In the genomic region with DNA sequence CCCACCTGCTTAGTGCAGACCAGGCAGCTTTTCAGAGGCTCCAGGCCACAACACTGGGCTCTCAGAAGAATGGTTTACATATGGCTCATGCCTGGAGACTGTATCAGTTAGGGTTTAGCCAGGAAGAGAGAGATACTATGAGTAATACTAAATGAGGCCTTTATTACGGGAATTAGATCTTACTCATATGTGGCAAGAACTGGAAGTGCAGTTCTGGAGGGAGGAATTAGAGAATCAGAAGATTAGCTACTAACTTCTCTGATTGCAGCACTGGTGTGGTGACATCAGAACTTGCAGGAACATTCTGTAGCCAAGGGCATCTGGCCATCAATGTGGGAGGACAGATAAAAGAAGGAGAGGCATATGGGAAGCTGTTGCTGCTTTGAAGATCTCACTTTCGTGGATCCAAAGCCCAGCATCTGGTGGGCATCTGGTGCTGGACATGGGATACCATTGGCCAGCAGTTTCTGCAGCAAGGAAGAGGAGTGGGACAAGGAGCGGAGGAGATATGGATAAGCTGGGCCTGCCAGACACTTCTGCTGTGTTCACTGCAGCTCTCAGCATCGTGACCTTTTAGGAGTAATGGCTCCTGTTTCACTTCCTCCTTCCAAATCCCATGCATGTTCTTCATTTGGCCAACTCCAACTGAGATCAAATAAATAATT, we compare ENCODE assay signal across 13 cellular contexts.
A peak's percentile ranks its signal among the peaks of the same experiment; 100 is the strongest.
DNase-seq lines count a peak whose midpoint lies in the region; TF ChIP-seq lines count a peak whose summit lies in the region.
"Had no signal": no experiment of that assay in that cellular context is flagged by ENCODE, and none has a peak within 500 bp of the region (broad histone marks: within the 10 kb centered on the region; RNA-seq: fewer than 3 reads in every experiment).

No MANE protein-coding gene starts in this region.

- peak; percentile 79 for DNase-seq in AG09319 (ENCODE audit: extremely low read depth, low read depth)
- peak; percentile 12 for DNase-seq in NB4 (ENCODE audit: low read depth)
- DNase-seq in dedifferentiated amniotic fluid mesenchymal stem cell (ENCODE audit: extremely low spot score) = peak; percentile 62
- no peak for DNase-seq in NCI-H524 (lab: John Stamatoyannopoulos, UW)
- DNase-seq in activated CD4-positive, alpha-beta T cell treated with anti-CD3 and anti-CD28 coated beads for 1 hour = no peak
- no peak for DNase-seq in NCI-H1694 (lab: John Stamatoyannopoulos, UW)
- no peak for DNase-seq in NCI-H1092 treated with DMSO at 0.1 percent for 48 hours (lab: John Stamatoyannopoulos, UW)
- DNase-seq: activated T-cell treated with anti-CD3 and anti-CD28 coated beads, Interleukin-2, amount 50 U/mL, for 24 hours; effector memory CD4-positive, alpha-beta T cell; stimulated activated CD4-positive, alpha-beta T cell treated with anti-CD3 and anti-CD28 coated beads, Interleukin-1b, Interleukin-23, amount 100 ng/mL, for 48 hours had no signal

- TF ChIP-seq CTCF in AG09319 (IDR thresholded peaks at IDR 0.05; ENCODE audit: low read depth, low read length) (no peak), NB4 (IDR thresholded peaks at IDR 0.05; ENCODE audit: low read depth, low read length) (no peak)

- no peaks in the 10 kb centered on the region for H3K27me3 ChIP-seq in muscle layer of colon (ENCODE audit: control insufficient read depth in 1 of 2, insufficient read depth in 2 of 2, low read length in 2 of 2)
- H3K27me3 ChIP-seq: tibial nerve had no signal

- H3K4me3 ChIP-seq in NB4 (ENCODE audit: low read depth, low read length) (no peak overlapping the region), muscle layer of colon (ENCODE audit: low read depth in 1 of 2, low read length in 2 of 2) (no peak overlapping the region)
- H3K4me3 ChIP-seq: SK-N-MC, tibial nerve had no signal

- no peaks in the 10 kb centered on the region for H3K9me3 ChIP-seq in muscle layer of colon (ENCODE audit: low read length)

- no peak for TF ChIP-seq POLR2A in NB4 (IDR thresholded peaks at IDR 0.05; ENCODE audit: extremely low read depth, insufficient read length)

- no peak overlapping the region for H3K9ac ChIP-seq in muscle layer of colon (ENCODE audit: low read length)

- H3K27ac ChIP-seq in muscle layer of colon (ENCODE audit: low read depth, low read length) = peak overlapping the region; percentile 3
- H3K27ac ChIP-seq: SK-N-MC had no signal

- no peaks in the 10 kb centered on the region for H3K36me3 ChIP-seq in muscle layer of colon (ENCODE audit: insufficient read depth, low read length)
- H3K36me3 ChIP-seq: tibial nerve had no signal

- H3K4me1 ChIP-seq in muscle layer of colon (ENCODE audit: insufficient read depth, low read length) = peaks cover 5% of the 10 kb centered on the region
- H3K4me1 ChIP-seq: tibial nerve had no signal

Comparison
In these comparisons a context has a peak if more than half of its experiments do, and no peak if none do; other contexts are left out.
1. DNase-seq: peak in AG09319 (single experiment), NB4 (single experiment) and dedifferentiated amniotic fluid mesenchymal stem cell (single experiment); none in NCI-H524 (0 of 2), activated CD4-positive, alpha-beta T cell treated with anti-CD3 and anti-CD28 coated beads for 1 hour (single experiment), NCI-H1694 (single experiment) and NCI-H1092 treated with DMSO at 0.1 percent for 48 hours (single experiment).